Comparison of ENCODE assay signal across 1 cellular context in the genomic region with DNA sequence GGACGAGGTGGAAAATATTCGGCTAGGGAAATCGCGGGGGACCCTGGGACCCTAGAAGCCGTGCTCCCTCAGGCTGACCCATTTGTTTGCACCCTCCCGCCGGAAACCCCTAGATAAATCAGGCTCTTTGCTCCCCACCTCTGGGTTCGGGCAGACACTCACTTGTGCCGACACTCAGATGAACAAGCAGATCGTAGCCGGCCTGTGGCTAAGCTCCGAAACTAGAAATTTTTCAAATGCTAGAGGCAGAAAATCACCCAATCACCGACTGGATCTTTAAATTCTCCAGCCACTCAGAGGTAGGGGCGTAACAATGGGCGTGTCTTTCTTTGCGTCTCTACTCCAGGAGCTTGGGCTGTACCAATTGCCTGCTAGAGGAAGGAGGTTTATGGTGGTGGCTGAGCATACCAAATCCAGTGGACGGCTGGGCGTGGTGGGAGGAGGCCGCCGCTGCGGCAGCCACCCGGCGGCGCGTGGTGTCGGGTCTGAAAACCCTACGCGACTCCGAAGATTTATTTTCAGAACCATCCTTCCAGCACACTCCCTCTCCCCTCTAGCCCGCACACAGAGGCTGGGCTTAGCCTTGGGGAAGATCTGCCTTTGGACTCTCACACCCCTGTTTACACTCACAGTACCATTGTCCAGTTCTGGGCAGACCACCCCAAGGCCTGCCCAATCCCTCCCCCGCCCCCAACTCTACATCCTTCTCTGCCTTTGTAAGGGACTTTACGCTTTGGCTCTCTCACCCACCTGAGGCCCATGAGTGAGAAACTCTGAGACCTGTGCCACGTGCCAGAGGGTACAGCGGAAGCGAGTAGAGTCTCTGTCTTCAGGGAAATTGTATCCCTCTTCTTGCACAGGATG.
TF ChIP-seq lines count a peak whose summit lies in the region.

A gene with protein sequence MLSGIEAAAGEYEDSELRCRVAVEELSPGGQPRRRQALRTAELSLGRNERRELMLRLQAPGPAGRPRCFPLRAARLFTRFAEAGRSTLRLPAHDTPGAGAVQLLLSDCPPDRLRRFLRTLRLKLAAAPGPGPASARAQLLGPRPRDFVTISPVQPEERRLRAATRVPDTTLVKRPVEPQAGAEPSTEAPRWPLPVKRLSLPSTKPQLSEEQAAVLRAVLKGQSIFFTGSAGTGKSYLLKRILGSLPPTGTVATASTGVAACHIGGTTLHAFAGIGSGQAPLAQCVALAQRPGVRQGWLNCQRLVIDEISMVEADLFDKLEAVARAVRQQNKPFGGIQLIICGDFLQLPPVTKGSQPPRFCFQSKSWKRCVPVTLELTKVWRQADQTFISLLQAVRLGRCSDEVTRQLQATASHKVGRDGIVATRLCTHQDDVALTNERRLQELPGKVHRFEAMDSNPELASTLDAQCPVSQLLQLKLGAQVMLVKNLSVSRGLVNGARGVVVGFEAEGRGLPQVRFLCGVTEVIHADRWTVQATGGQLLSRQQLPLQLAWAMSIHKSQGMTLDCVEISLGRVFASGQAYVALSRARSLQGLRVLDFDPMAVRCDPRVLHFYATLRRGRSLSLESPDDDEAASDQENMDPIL (minus strand): TSS at position 217 of the 864 bp plus-strand sequence. CDS start 1,312 bp downstream, outside the sequence.

TF ChIP-seq in A549, 52 proteins besides CTCF, POLR2A, EP300 and RAD21 (continued from another document):
- TF ChIP-seq, protein P1, sequence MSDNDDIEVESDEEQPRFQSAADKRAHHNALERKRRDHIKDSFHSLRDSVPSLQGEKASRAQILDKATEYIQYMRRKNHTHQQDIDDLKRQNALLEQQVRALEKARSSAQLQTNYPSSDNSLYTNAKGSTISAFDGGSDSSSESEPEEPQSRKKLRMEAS (IDR thresholded peaks at IDR 0.05) = peak; percentile 90
- TF ChIP-seq, protein P2, sequence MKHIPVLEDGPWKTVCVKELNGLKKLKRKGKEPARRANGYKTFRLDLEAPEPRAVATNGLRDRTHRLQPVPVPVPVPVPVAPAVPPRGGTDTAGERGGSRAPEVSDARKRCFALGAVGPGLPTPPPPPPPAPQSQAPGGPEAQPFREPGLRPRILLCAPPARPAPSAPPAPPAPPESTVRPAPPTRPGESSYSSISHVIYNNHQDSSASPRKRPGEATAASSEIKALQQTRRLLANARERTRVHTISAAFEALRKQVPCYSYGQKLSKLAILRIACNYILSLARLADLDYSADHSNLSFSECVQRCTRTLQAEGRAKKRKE (CRISPR knock-in tag; IDR thresholded peaks at IDR 0.05; ENCODE audit: low read depth) = no peak
- TF ChIP-seq KDM5A (IDR thresholded peaks at IDR 0.05) (peak; percentile 79), JUNB (IDR thresholded peaks at IDR 0.05) (no peak), NR3C1 (IDR thresholded peaks at IDR 0.05) (no peak), MYC (IDR thresholded peaks at IDR 0.05; ENCODE audit: borderline replicate concordance, low read length) (no peak; the same call in none of the 2 replicates), HOXB13 (CRISPR knock-in tag; IDR thresholded peaks at IDR 0.05; ENCODE audit: low read depth) (no peak), ZC3H11A (IDR thresholded peaks at IDR 0.05) (no peak), CHD4 (IDR thresholded peaks at IDR 0.05; ENCODE audit: borderline replicate concordance) (no peak), JUN (IDR thresholded peaks at IDR 0.05) (peak; percentile 71 to 84), EHMT2 (IDR thresholded peaks at IDR 0.05; ENCODE audit: low read depth) (no peak), FOSB (CRISPR knock-in tag; IDR thresholded peaks at IDR 0.05) (no peak), RNF2 (IDR thresholded peaks at IDR 0.05; ENCODE audit: borderline replicate concordance, low read depth) (no peak), ZNF302 (CRISPR knock-in tag; IDR thresholded peaks at IDR 0.05) (no peak), TP53 (CRISPR knock-in tag; IDR thresholded peaks at IDR 0.05) (no peak), CEBPB (IDR thresholded peaks at IDR 0.05) (no peak), GATA3 (IDR thresholded peaks at IDR 0.05; ENCODE audit: borderline replicate concordance) (peak; percentile 77), BHLHE40 (IDR thresholded peaks at IDR 0.05; ENCODE audit: low read depth, low read length) (peak; percentile 66), ZFP36 (IDR thresholded peaks at IDR 0.05; ENCODE audit: borderline replicate concordance, partially characterized antibody) (no peak), MAZ (IDR thresholded peaks at IDR 0.05; ENCODE audit: borderline replicate concordance, low read depth, low read length) (no peak)
- TF ChIP-seq, protein P3, sequence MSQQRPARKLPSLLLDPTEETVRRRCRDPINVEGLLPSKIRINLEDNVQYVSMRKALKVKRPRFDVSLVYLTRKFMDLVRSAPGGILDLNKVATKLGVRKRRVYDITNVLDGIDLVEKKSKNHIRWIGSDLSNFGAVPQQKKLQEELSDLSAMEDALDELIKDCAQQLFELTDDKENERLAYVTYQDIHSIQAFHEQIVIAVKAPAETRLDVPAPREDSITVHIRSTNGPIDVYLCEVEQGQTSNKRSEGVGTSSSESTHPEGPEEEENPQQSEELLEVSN (IDR thresholded peaks at IDR 0.05; ENCODE audit: borderline replicate concordance, low read depth) = peak; percentile 33; the same call in 1 of the 2 replicates
- TF ChIP-seq, protein P4, sequence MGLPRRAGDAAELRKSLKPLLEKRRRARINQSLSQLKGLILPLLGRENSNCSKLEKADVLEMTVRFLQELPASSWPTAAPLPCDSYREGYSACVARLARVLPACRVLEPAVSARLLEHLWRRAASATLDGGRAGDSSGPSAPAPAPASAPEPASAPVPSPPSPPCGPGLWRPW (IDR thresholded peaks at IDR 0.05) = no peak
- TF ChIP-seq, protein P5, sequence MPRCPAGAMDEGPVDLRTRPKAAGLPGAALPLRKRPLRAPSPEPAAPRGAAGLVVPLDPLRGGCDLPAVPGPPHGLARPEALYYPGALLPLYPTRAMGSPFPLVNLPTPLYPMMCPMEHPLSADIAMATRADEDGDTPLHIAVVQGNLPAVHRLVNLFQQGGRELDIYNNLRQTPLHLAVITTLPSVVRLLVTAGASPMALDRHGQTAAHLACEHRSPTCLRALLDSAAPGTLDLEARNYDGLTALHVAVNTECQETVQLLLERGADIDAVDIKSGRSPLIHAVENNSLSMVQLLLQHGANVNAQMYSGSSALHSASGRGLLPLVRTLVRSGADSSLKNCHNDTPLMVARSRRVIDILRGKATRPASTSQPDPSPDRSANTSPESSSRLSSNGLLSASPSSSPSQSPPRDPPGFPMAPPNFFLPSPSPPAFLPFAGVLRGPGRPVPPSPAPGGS (IDR thresholded peaks at IDR 0.05) = peak; percentile 61; the same call in 1 of the 3 replicates
- TF ChIP-seq, protein P6, sequence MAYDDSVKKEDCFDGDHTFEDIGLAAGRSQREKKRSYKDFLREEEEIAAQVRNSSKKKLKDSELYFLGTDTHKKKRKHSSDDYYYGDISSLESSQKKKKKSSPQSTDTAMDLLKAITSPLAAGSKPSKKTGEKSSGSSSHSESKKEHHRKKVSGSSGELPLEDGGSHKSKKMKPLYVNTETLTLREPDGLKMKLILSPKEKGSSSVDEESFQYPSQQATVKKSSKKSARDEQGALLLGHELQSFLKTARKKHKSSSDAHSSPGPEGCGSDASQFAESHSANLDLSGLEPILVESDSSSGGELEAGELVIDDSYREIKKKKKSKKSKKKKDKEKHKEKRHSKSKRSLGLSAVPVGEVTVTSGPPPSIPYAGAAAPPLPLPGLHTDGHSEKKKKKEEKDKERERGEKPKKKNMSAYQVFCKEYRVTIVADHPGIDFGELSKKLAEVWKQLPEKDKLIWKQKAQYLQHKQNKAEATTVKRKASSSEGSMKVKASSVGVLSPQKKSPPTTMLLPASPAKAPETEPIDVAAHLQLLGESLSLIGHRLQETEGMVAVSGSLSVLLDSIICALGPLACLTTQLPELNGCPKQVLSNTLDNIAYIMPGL (CRISPR knock-in tag; IDR thresholded peaks at IDR 0.05; ENCODE audit: borderline replicate concordance) = no peak
